Comparison of ENCODE assay signal across 1 cellular context in the genomic region with DNA sequence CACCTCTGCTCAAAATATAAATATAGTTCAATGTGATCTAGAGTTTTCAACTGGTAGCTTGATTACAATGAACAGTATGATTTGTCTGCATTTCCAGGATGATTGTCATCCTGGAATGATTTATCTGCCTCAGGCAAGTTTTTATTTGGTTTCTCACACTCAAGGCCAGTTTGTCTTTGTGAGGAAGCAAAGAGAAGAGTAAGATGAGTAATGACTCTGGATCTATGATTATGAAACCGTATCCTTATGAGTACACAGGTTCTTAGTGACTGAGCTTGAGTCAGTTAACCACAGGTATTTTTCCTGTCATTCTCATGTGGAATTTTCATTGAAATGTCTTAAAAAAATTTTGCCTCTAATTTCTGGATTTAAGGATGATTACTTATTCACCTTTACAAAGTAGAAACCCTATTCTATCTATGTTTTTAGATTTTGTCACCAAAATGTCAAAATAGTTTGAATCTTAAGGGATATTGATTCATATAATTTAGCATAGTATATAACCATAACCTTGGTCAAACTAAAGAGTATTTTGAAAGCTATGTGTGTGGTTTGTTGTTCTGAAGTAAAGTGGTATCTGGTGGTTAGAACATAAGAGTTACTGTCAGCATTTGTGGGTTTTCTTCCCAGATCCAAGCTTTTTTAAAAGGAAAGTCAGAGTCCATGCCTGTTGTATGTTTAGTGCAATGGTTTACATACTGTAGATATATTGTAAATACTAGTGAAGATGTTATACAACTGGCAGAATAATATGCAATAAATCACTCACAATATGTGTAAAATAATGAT.
TF ChIP-seq lines count a peak whose summit lies in the region.

No MANE protein-coding gene starts in this region.

TF ChIP-seq in HepG2, 621 proteins besides CTCF, POLR2A, EP300 and RAD21 (continued from another document and continues in another):
- TF ChIP-seq, protein P1, sequence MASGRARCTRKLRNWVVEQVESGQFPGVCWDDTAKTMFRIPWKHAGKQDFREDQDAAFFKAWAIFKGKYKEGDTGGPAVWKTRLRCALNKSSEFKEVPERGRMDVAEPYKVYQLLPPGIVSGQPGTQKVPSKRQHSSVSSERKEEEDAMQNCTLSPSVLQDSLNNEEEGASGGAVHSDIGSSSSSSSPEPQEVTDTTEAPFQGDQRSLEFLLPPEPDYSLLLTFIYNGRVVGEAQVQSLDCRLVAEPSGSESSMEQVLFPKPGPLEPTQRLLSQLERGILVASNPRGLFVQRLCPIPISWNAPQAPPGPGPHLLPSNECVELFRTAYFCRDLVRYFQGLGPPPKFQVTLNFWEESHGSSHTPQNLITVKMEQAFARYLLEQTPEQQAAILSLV (CRISPR knock-in tag; IDR thresholded peaks at IDR 0.05; ENCODE audit: borderline replicate concordance), result no peak
- no peak for TF ChIP-seq NFYC (CRISPR knock-in tag; IDR thresholded peaks at IDR 0.05)
- TF ChIP-seq KLF16 (CRISPR knock-in tag; IDR thresholded peaks at IDR 0.05), result no peak
- no peak for TF ChIP-seq SKI (IDR thresholded peaks at IDR 0.05; ENCODE audit: partially characterized antibody)
- TF ChIP-seq, protein P2, sequence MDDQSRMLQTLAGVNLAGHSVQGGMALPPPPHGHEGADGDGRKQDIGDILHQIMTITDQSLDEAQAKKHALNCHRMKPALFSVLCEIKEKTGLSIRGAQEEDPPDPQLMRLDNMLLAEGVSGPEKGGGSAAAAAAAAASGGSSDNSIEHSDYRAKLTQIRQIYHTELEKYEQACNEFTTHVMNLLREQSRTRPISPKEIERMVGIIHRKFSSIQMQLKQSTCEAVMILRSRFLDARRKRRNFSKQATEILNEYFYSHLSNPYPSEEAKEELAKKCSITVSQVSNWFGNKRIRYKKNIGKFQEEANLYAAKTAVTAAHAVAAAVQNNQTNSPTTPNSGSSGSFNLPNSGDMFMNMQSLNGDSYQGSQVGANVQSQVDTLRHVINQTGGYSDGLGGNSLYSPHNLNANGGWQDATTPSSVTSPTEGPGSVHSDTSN (CRISPR knock-in tag; IDR thresholded peaks at IDR 0.05; ENCODE audit: borderline replicate concordance), result no peak
- no peak for TF ChIP-seq TRIM22 (IDR thresholded peaks at IDR 0.05)
- no peak for TF ChIP-seq YY1 (IDR thresholded peaks at IDR 0.05; ENCODE audit: insufficient read depth, insufficient replicate concordance, low read depth, low read length)
- TF ChIP-seq NFKBIZ (CRISPR knock-in tag; IDR thresholded peaks at IDR 0.05), result no peak
- no peak for TF ChIP-seq PHF21A (CRISPR knock-in tag; IDR thresholded peaks at IDR 0.05)
- no peak for TF ChIP-seq FOXA1 (IDR thresholded peaks at IDR 0.05)
- TF ChIP-seq FOXA1 (CRISPR knock-in tag; IDR thresholded peaks at IDR 0.05), result peak; percentile 39; the same call in 1 of the 2 replicates
- peak; percentile 73 for TF ChIP-seq ARID5B (CRISPR knock-in tag; IDR thresholded peaks at IDR 0.05)
- TF ChIP-seq ARNTL (CRISPR knock-in tag; IDR thresholded peaks at IDR 0.05), result no peak
- peak; percentile 20; the same call in 1 of the 2 replicates for TF ChIP-seq BCL6 (CRISPR knock-in tag; IDR thresholded peaks at IDR 0.05)
- TF ChIP-seq THAP11 (CRISPR knock-in tag; IDR thresholded peaks at IDR 0.05), result no peak
- no peak for TF ChIP-seq GZF1 (CRISPR knock-in tag; IDR thresholded peaks at IDR 0.05)
- no peak for TF ChIP-seq ISX (CRISPR knock-in tag; conservative IDR thresholded peaks at IDR 0.05)
- no peak for TF ChIP-seq ZNF543 (CRISPR knock-in tag; IDR thresholded peaks at IDR 0.05)
- TF ChIP-seq NR2F2 (IDR thresholded peaks at IDR 0.05; ENCODE audit: borderline replicate concordance, low read depth), result no peak
- no peak for TF ChIP-seq RBM39 (IDR thresholded peaks at IDR 0.05; ENCODE audit: low read depth, low read length, poor library complexity, severe bottlenecking)
- no peak for TF ChIP-seq TBP (CRISPR knock-in tag; IDR thresholded peaks at IDR 0.05)
- TF ChIP-seq MAFG (CRISPR knock-in tag; IDR thresholded peaks at IDR 0.05), result no peak
- TF ChIP-seq PCBP1 (IDR thresholded peaks at IDR 0.05; ENCODE audit: borderline replicate concordance, low read depth, low read length), result no peak
- TF ChIP-seq SIX4 (CRISPR knock-in tag; IDR thresholded peaks at IDR 0.05), result peak; percentile 37; the same call in 1 of the 2 replicates
- TF ChIP-seq SOX5 (CRISPR knock-in tag; IDR thresholded peaks at IDR 0.05; ENCODE audit: borderline replicate concordance), result peak; percentile 31; the same call in 1 of the 2 replicates
- no peak for TF ChIP-seq RNF219 (CRISPR knock-in tag; IDR thresholded peaks at IDR 0.05)
- TF ChIP-seq ETV5 (CRISPR knock-in tag; IDR thresholded peaks at IDR 0.05; ENCODE audit: borderline replicate concordance), result peak; percentile 18; the same call in 1 of the 2 replicates
- peak; percentile 34 for TF ChIP-seq SAP130 (CRISPR knock-in tag; IDR thresholded peaks at IDR 0.05; ENCODE audit: low read depth)
- TF ChIP-seq TEAD3 (CRISPR knock-in tag; optimal IDR thresholded peaks at IDR 0.05; ENCODE audit: borderline replicate concordance), result peak; percentile 29
- TF ChIP-seq CEBPB (IDR thresholded peaks at IDR 0.05; ENCODE audit: borderline replicate concordance, low read depth, low read length), result peak; percentile 37; the same call in 1 of the 2 replicates
- TF ChIP-seq SIN3A (IDR thresholded peaks at IDR 0.05; ENCODE audit: borderline replicate concordance, low read depth, low read length), result no peak
- TF ChIP-seq ZNF44 (CRISPR knock-in tag; IDR thresholded peaks at IDR 0.05), result no peak
- TF ChIP-seq, protein P3, sequence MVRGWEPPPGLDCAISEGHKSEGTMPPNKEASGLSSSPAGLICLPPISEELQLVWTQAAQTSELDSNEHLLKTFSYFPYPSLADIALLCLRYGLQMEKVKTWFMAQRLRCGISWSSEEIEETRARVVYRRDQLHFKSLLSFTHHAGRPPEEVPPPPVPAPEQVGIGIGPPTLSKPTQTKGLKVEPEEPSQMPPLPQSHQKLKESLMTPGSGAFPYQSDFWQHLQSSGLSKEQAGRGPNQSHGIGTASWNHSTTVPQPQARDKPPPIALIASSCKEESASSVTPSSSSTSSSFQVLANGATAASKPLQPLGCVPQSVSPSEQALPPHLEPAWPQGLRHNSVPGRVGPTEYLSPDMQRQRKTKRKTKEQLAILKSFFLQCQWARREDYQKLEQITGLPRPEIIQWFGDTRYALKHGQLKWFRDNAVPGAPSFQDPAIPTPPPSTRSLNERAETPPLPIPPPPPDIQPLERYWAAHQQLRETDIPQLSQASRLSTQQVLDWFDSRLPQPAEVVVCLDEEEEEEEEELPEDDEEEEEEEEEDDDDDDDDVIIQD (CRISPR knock-in tag; IDR thresholded peaks at IDR 0.05; ENCODE audit: low read depth), result peak; percentile 21; the same call in 1 of the 2 replicates
- no peak for TF ChIP-seq ZNF282 (IDR thresholded peaks at IDR 0.05; ENCODE audit: partially characterized antibody)
- no peak for TF ChIP-seq ZFP82 (CRISPR knock-in tag; IDR thresholded peaks at IDR 0.05; ENCODE audit: borderline replicate concordance)
- no peak for TF ChIP-seq ZBTB3 (CRISPR knock-in tag; IDR thresholded peaks at IDR 0.05; ENCODE audit: borderline replicate concordance, low read depth)
- TF ChIP-seq HMG20A (CRISPR knock-in tag; IDR thresholded peaks at IDR 0.05; ENCODE audit: borderline replicate concordance), result peak; percentile 79; the same call in 1 of the 2 replicates
- TF ChIP-seq GATAD2A (CRISPR knock-in tag; IDR thresholded peaks at IDR 0.05), result peak; percentile 58; the same call in 1 of the 2 replicates
- TF ChIP-seq, protein P4, sequence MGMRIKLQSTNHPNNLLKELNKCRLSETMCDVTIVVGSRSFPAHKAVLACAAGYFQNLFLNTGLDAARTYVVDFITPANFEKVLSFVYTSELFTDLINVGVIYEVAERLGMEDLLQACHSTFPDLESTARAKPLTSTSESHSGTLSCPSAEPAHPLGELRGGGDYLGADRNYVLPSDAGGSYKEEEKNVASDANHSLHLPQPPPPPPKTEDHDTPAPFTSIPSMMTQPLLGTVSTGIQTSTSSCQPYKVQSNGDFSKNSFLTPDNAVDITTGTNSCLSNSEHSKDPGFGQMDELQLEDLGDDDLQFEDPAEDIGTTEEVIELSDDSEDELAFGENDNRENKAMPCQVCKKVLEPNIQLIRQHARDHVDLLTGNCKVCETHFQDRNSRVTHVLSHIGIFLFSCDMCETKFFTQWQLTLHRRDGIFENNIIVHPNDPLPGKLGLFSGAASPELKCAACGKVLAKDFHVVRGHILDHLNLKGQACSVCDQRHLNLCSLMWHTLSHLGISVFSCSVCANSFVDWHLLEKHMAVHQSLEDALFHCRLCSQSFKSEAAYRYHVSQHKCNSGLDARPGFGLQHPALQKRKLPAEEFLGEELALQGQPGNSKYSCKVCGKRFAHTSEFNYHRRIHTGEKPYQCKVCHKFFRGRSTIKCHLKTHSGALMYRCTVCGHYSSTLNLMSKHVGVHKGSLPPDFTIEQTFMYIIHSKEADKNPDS (CRISPR knock-in tag; IDR thresholded peaks at IDR 0.05), result no peak
- TF ChIP-seq ZNF576 (CRISPR knock-in tag; IDR thresholded peaks at IDR 0.05), result no peak
- TF ChIP-seq ZNF546 (CRISPR knock-in tag; conservative IDR thresholded peaks at IDR 0.05), result no peak
